Comparison of ENCODE assay signal across 8 cellular contexts in genomic region chr5:130141689-130142320, GRCh38.
DNase-seq lines count a peak whose midpoint lies in the region; TF ChIP-seq lines count a peak whose summit lies in the region.

No MANE protein-coding gene starts in this region.

- H3K4me1 ChIP-seq in mammary epithelial cell (ENCODE audit: insufficient read depth, low read length) (peaks cover 6% of the 10 kb centered on the region), neuronal stem cell (ENCODE audit: control insufficient read depth in 2 of 2, insufficient read depth in 1 of 2, low read depth in 1 of 2, low read length in 2 of 2) (no peaks in the 10 kb centered on the region)

- H3K79me1 ChIP-seq in neuronal stem cell (ENCODE audit: low read depth, low read length), result no peaks in the 10 kb centered on the region

- no peak overlapping the region for H3K4ac ChIP-seq in neuronal stem cell (ENCODE audit: low read length)

- H4K91ac ChIP-seq in neuronal stem cell (ENCODE audit: low read depth, low read length, poor library complexity), result no peak overlapping the region

- in situ Hi-C loops in mammary epithelial cell (cut with MboI; ENCODE audit: low sequenced_read_pairs in 2 of 2), result no loop called here

- no peak overlapping the region for H2BK5ac ChIP-seq in neuronal stem cell (ENCODE audit: low read length)

- peak; percentile 40 for TF ChIP-seq CTCF in GM10266 (IDR thresholded peaks at IDR 0.05; ENCODE audit: control insufficient read depth, insufficient read depth, low read depth, missing control alignments)
- peak; percentile 55 for TF ChIP-seq CTCF in GM20000 (IDR thresholded peaks at IDR 0.05; ENCODE audit: extremely low read depth, missing control alignments)
- TF ChIP-seq CTCF in mammary epithelial cell (conservative IDR thresholded peaks at IDR 0.05 in 1 of 2, IDR thresholded peaks at IDR 0.05 in 1 of 2; ENCODE audit: extremely low read depth in 1 of 2, insufficient read depth in 1 of 2, low read depth in 1 of 2, low read length in 2 of 2), result peak; percentile 67 to 87

- DNase-seq in GM10266 (ENCODE audit: extremely low spot score) (peak; percentile 13), GM20000 (ENCODE audit: low spot score) (peak; percentile 29), HT1080 (ENCODE audit: low read depth) (peak; percentile 56), mammary epithelial cell (peak; percentile 60), midbrain (lab: John Stamatoyannopoulos, UW) (peak; percentile 45), cerebellum (ENCODE audit: low spot score) (no peak), neuronal stem cell (ENCODE audit: low spot score) (no peak), MV-4-11 (lab: John Stamatoyannopoulos, UW) (no peak)

- BruUV-seq in mammary epithelial cell (replicated peaks; lab: Mats Ljungman, UMichigan), result no TSS peak

- no peak overlapping the region for H2AK5ac ChIP-seq in neuronal stem cell (ENCODE audit: low read depth, low read length)

- H3K36me3 ChIP-seq in mammary epithelial cell (ENCODE audit: insufficient read depth, low read length) (no peaks in the 10 kb centered on the region), neuronal stem cell (replicated peaks in 1 of 2; ENCODE audit: control insufficient read depth in 2 of 2, insufficient read depth in 2 of 2, low read length in 2 of 2) (no peaks in the 10 kb centered on the region)

- no peaks in the 10 kb centered on the region for H4K20me1 ChIP-seq in mammary epithelial cell (ENCODE audit: insufficient read depth, low read length)

- CTCF ChIA-PET in mammary epithelial cell (lab: Charles Lee; ENCODE audit: low non-redundant PET), result interaction anchor here (0.7 kb wide), 1 partner anchor 342 kb away, joined by 5 read pairs; no protein-coding TSS in a partner anchor

- H3K9me3 ChIP-seq in mammary epithelial cell (replicated peaks; ENCODE audit: insufficient read depth, low read length) (no peaks in the 10 kb centered on the region), neuronal stem cell (replicated peaks in 1 of 2; ENCODE audit: control insufficient read depth in 2 of 2, insufficient read depth in 1 of 2, low read depth in 1 of 2, low read length in 2 of 2) (peaks cover 0 to 3% of the 10 kb centered on the region in 2 donors)

- H2BK15ac ChIP-seq in neuronal stem cell (ENCODE audit: low read length), result no peak overlapping the region

- H2BK12ac ChIP-seq in neuronal stem cell (ENCODE audit: low read length), result no peak overlapping the region

- H4K8ac ChIP-seq in neuronal stem cell (ENCODE audit: low read depth, low read length), result no peak overlapping the region

- 71% methylated on average over 2 of the region's 2 CpGs for WGBS in mammary epithelial cell (ENCODE audit: low coverage, missing lambda C conversion rate)
- no CpG with 5 or more reads among the region's 2 CpGs for WGBS in neuronal stem cell (ENCODE audit: extremely low coverage in 2 of 2, insufficient read length in 2 of 2, insufficient replicate concordance in 1 of 2), 2 donors

- H3K4me3 ChIP-seq in mammary epithelial cell (replicated peaks in 1 of 3; ENCODE audit: insufficient read depth in 1 of 3, low read depth in 2 of 3, low read length in 3 of 3) (no peak overlapping the region), neuronal stem cell (ENCODE audit: low read length in 2 of 2) (no peak overlapping the region)

- dilution Hi-C loops in mammary epithelial cell (cut with HindIII; ENCODE audit: low sequenced_read_pairs), result no loop called here

- no peak overlapping the region for H3K18ac ChIP-seq in neuronal stem cell (ENCODE audit: low read length)

- H3K9ac ChIP-seq in mammary epithelial cell (ENCODE audit: insufficient read depth, low read length) (no peak overlapping the region), neuronal stem cell (ENCODE audit: low read depth, low read length, poor library complexity) (no peak overlapping the region)

- no peak overlapping the region for H3K23ac ChIP-seq in neuronal stem cell (ENCODE audit: low read depth, low read length, poor library complexity)

- H3K27me3 ChIP-seq in mammary epithelial cell (ENCODE audit: insufficient read depth, low read length) (no peaks in the 10 kb centered on the region), neuronal stem cell (ENCODE audit: control insufficient read depth in 3 of 3, insufficient read depth in 3 of 3, low read depth in 1 of 3, low read length in 3 of 3) (no peaks in the 10 kb centered on the region)

- intact Hi-C loops in mammary epithelial cell (cut with micrococcal nuclease), result loop anchor here (1.0 kb wide), 4 partner anchors 33 to 371 kb away; partner anchors contain the start of gene CHSY3

- H3K4me2 ChIP-seq in mammary epithelial cell (ENCODE audit: insufficient read depth, low read depth, low read length) (no peak overlapping the region), neuronal stem cell (ENCODE audit: insufficient read depth, low read length, poor library complexity, severe bottlenecking) (no peak overlapping the region)

- no peaks in the 10 kb centered on the region for H3K79me2 ChIP-seq in mammary epithelial cell (ENCODE audit: insufficient read depth, low read length)

- H3K27ac ChIP-seq in mammary epithelial cell (ENCODE audit: insufficient read depth, low read depth, low read length) (no peak overlapping the region), neuronal stem cell (replicated peaks; ENCODE audit: low read length) (no peak overlapping the region)

- no peak overlapping the region for H2BK120ac ChIP-seq in neuronal stem cell (ENCODE audit: low read depth, low read length)

- H2AFZ ChIP-seq in mammary epithelial cell (ENCODE audit: low read depth, low read length) (no peak overlapping the region), neuronal stem cell (ENCODE audit: low read length) (no peak overlapping the region)

- H3K14ac ChIP-seq in neuronal stem cell (ENCODE audit: low read length), result no peak overlapping the region

Comparison
In these comparisons a context has a peak if more than half of its experiments do, and no peak if none do; other contexts are left out.
1. DNase-seq: peak in GM10266 (single experiment), GM20000 (single experiment), HT1080 (single experiment), mammary epithelial cell (single experiment) and midbrain (single experiment); none in cerebellum (single experiment), neuronal stem cell (single experiment) and MV-4-11 (single experiment).
2. Peak in every context shown above with its lines, with median percentiles within 50 percentile points of each other: CTCF ChIP-seq.